ENCODE assay signal across 18 cellular contexts in the genomic region with DNA sequence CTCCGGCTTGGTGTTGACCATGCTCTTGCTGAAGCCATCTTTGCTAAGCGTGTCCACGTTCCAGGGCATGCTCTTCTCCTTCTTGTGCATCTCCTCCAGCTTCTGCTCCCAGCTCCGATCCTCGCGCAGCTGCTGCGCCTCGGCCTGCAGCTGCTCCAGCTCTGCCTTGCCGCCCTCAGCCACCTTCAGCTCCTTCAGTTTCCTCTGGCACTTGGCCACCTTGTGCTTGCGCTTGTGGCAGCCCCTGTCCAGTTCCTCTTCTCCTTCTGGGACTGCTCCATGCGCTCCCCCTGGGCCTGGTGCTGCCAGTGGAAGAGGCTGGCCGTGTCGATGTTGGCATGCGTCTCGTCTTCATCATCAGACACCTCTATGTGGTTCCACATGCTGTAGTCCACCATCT.
DNase-seq lines count a peak whose midpoint lies in the region; ATAC-seq and TF ChIP-seq lines count a peak whose summit lies in the region.
"Had no signal": no experiment of that assay in that cellular context is flagged by ENCODE, and none has a peak within 500 bp of the region (broad histone marks: within the 10 kb centered on the region; RNA-seq: fewer than 3 reads in every experiment).

No MANE protein-coding gene starts in this region.

- no peak overlapping the region for H2BK12ac ChIP-seq in mesenchymal stem cell (ENCODE audit: low read length in 2 of 2)

- no peak overlapping the region for H3K14ac ChIP-seq in mesenchymal stem cell (ENCODE audit: low read length in 2 of 2)

- no peaks in the 10 kb centered on the region for H3K36me3 Mint-ChIP-seq in natural killer cell treated with Interleukin-12 subunit alpha and Interleukin-12 subunit beta and Interleukin-15 and Interleukin-18, amount 100 ng/mL, for 72 hours
- H3K36me3 Mint-ChIP-seq in natural killer cell, result no peaks in the 10 kb centered on the region
- H3K36me3 Mint-ChIP-seq in progenitor cell of endocrine pancreas (ENCODE audit: insufficient read depth), result no peaks in the 10 kb centered on the region
- H3K36me3 Mint-ChIP-seq in chondrocyte (ENCODE audit: low read depth), result no peaks in the 10 kb centered on the region
- H3K36me3 Mint-ChIP-seq: CD8-positive, alpha-beta T cell had no signal

- H3K4ac ChIP-seq in mesenchymal stem cell (ENCODE audit: low read depth in 1 of 2, low read length in 2 of 2), result no peak overlapping the region

- H3K79me1 ChIP-seq in mesenchymal stem cell (replicated peaks; ENCODE audit: low read length, poor library complexity, severe bottlenecking), result no peaks in the 10 kb centered on the region

- H3K4me3 ChIP-seq in mesenchymal stem cell (ENCODE audit: insufficient read depth in 1 of 2, low read depth in 1 of 2, low read length in 2 of 2) (no peak overlapping the region), BE2C (ENCODE audit: low read depth, low read length) (no peak overlapping the region)
- H3K4me3 ChIP-seq: BLaER1 treated with 17β-estradiol and CSF1 and Interleukin-3, amounts not matched to agents 10 nM and 100 nM had no signal

- H3K9me3 ChIP-seq in mesenchymal stem cell (ENCODE audit: control insufficient read depth, low read length) (no peaks in the 10 kb centered on the region), BE2C (no peaks in the 10 kb centered on the region; the same call in none of the 2 replicates)
- H3K9me3 ChIP-seq: Caco-2 had no signal

- H2BK120ac ChIP-seq in mesenchymal stem cell (ENCODE audit: low read depth, low read length), result no peak overlapping the region

- no peak overlapping the region for H3K18ac ChIP-seq in mesenchymal stem cell (ENCODE audit: low read depth in 1 of 2, low read length in 2 of 2)

- no peak overlapping the region for H3K4me2 ChIP-seq in mesenchymal stem cell (ENCODE audit: low read length, poor library complexity, severe bottlenecking)
- H3K4me2 ChIP-seq: BLaER1 treated with 17β-estradiol and CSF1 and Interleukin-3, amounts not matched to agents 10 nM and 100 nM had no signal

- H3K27ac Mint-ChIP-seq in natural killer cell treated with Interleukin-12 subunit alpha and Interleukin-12 subunit beta and Interleukin-15 and Interleukin-18, amount 100 ng/mL, for 72 hours, result no peak overlapping the region
- H3K27ac Mint-ChIP-seq in natural killer cell (no peak overlapping the region), progenitor cell of endocrine pancreas (peak overlapping the region; percentile 41), chondrocyte (ENCODE audit: unreplicated experiment) (no peak overlapping the region)
- H3K27ac Mint-ChIP-seq: CD4-positive, alpha-beta T cell; CD8-positive, alpha-beta T cell had no signal

- no peak overlapping the region for H3K9ac ChIP-seq in mesenchymal stem cell (ENCODE audit: low read length)
- H3K9ac ChIP-seq: BLaER1 treated with 17β-estradiol and CSF1 and Interleukin-3, amounts not matched to agents 10 nM and 100 nM had no signal

- H3K4me1 Mint-ChIP-seq in natural killer cell treated with Interleukin-12 subunit alpha and Interleukin-12 subunit beta and Interleukin-15 and Interleukin-18, amount 100 ng/mL, for 72 hours (ENCODE audit: low read depth in 2 of 2), result no peaks in the 10 kb centered on the region
- no peaks in the 10 kb centered on the region for H3K4me1 Mint-ChIP-seq in natural killer cell
- H3K4me1 Mint-ChIP-seq in progenitor cell of endocrine pancreas (ENCODE audit: low read depth), result no peaks in the 10 kb centered on the region
- peaks cover 9% of the 10 kb centered on the region for H3K4me1 Mint-ChIP-seq in chondrocyte (ENCODE audit: low read depth)

- H3K4me1 ChIP-seq in mesenchymal stem cell (ENCODE audit: control insufficient read depth, insufficient read depth, low read depth, low read length) (no peaks in the 10 kb centered on the region), BE2C (peaks cover 9% of the 10 kb centered on the region)

- no peak overlapping the region for H2BK15ac ChIP-seq in mesenchymal stem cell (ENCODE audit: low read depth, poor library complexity, severe bottlenecking)

- no peak overlapping the region for H3K27ac ChIP-seq in mesenchymal stem cell (ENCODE audit: low read length, poor library complexity, severe bottlenecking)
- H3K27ac ChIP-seq: BLaER1 treated with 17β-estradiol and CSF1 and Interleukin-3, amounts not matched to agents 10 nM and 100 nM; C4-2B had no signal

- H3K36me3 ChIP-seq in mesenchymal stem cell (ENCODE audit: control insufficient read depth in 1 of 2, insufficient read depth in 2 of 2, low read depth in 1 of 2, low read length in 2 of 2), result no peaks in the 10 kb centered on the region
- H3K36me3 ChIP-seq in BE2C, result no peaks in the 10 kb centered on the region
- H3K36me3 ChIP-seq: BLaER1 treated with 17β-estradiol and CSF1 and Interleukin-3, amounts not matched to agents 10 nM and 100 nM had no signal

- WGBS in mesenchymal stem cell, result 87% methylated on average over 15 of the region's 15 CpGs

- TF ChIP-seq CTCF in natural killer cell (IDR thresholded peaks at IDR 0.05) (no peak), progenitor cell of endocrine pancreas (IDR thresholded peaks at IDR 0.05; ENCODE audit: unreplicated experiment) (no peak), BE2C (IDR thresholded peaks at IDR 0.05; ENCODE audit: low read depth, low read length) (no peak), chondrocyte (IDR thresholded peaks at IDR 0.05) (no peak)

- no peak for DNase-seq in natural killer cell treated with Interleukin-12 subunit alpha and Interleukin-12 subunit beta and Interleukin-15 and Interleukin-18, amount 100 ng/mL, for 72 hours (ENCODE audit: low spot score)
- DNase-seq in natural killer cell, result no peak
- DNase-seq in NCI-H2029 treated with DMSO at 0.1 percent for 48 hours (lab: John Stamatoyannopoulos, UW), result peak; percentile 12
- no peak for DNase-seq in mesenchymal stem cell
- DNase-seq in progenitor cell of endocrine pancreas (ENCODE audit: low spot score, unreplicated experiment), result no peak
- no peak for DNase-seq in SHP77 treated with DMSO at 0.1 percent for 48 hours (lab: John Stamatoyannopoulos, UW)
- no peak for DNase-seq in BE2C
- DNase-seq in chondrocyte (ENCODE audit: low spot score), result no peak
- DNase-seq: 8988T; ACHN; Caco-2; Calu3; CD4-positive, alpha-beta T cell; CD8-positive, alpha-beta T cell; DMS79 treated with DMSO at 0.1 percent for 48 hours; GF-D8 had no signal

- no peak overlapping the region for H3K4me3 Mint-ChIP-seq in natural killer cell treated with Interleukin-12 subunit alpha and Interleukin-12 subunit beta and Interleukin-15 and Interleukin-18, amount 100 ng/mL, for 72 hours
- H3K4me3 Mint-ChIP-seq in natural killer cell (no peak overlapping the region), progenitor cell of endocrine pancreas (ENCODE audit: low read depth) (no peak overlapping the region), chondrocyte (ENCODE audit: unreplicated experiment) (no peak overlapping the region)
- H3K4me3 Mint-ChIP-seq: CD4-positive, alpha-beta T cell; CD8-positive, alpha-beta T cell had no signal

- H2AFZ ChIP-seq in mesenchymal stem cell (ENCODE audit: low read depth, low read length), result no peak overlapping the region

- peak; percentile 6 to 50 for ATAC-seq in natural killer cell treated with Interleukin-12 subunit alpha and Interleukin-12 subunit beta and Interleukin-15 and Interleukin-18, amount 100 ng/mL, for 72 hours
- ATAC-seq in natural killer cell, result no peak
- ATAC-seq: CD8-positive, alpha-beta T cell had no signal

- H2BK5ac ChIP-seq in mesenchymal stem cell (ENCODE audit: low read depth, low read length, poor library complexity, severe bottlenecking), result no peak overlapping the region

- H3K9me3 Mint-ChIP-seq in natural killer cell treated with Interleukin-12 subunit alpha and Interleukin-12 subunit beta and Interleukin-15 and Interleukin-18, amount 100 ng/mL, for 72 hours, result no peaks in the 10 kb centered on the region
- H3K9me3 Mint-ChIP-seq in natural killer cell (no peaks in the 10 kb centered on the region), progenitor cell of endocrine pancreas (ENCODE audit: low read depth) (peaks cover 2% of the 10 kb centered on the region), chondrocyte (ENCODE audit: low read depth) (peaks cover 9% of the 10 kb centered on the region)
- H3K9me3 Mint-ChIP-seq: CD4-positive, alpha-beta T cell had no signal

- intact Hi-C loops in natural killer cell (cut with micrococcal nuclease), result no loop called here

- H4K8ac ChIP-seq in mesenchymal stem cell (ENCODE audit: low read length), result no peak overlapping the region

- H3K27me3 ChIP-seq in mesenchymal stem cell (ENCODE audit: control insufficient read depth in 1 of 2, insufficient read depth in 1 of 2, low read length in 2 of 2) (peaks cover 0 to 5% of the 10 kb centered on the region in 2 experiments), BE2C (no peaks in the 10 kb centered on the region)

- no peak overlapping the region for H2AK5ac ChIP-seq in mesenchymal stem cell (ENCODE audit: low read length, severe bottlenecking)

- peak overlapping the region; percentile 50 for H4K91ac ChIP-seq in mesenchymal stem cell (ENCODE audit: low read length)

- peaks cover 13 to 36% of the 10 kb centered on the region in 2 donors for H3K27me3 Mint-ChIP-seq in natural killer cell treated with Interleukin-12 subunit alpha and Interleukin-12 subunit beta and Interleukin-15 and Interleukin-18, amount 100 ng/mL, for 72 hours
- peaks cover 28 to 42% of the 10 kb centered on the region in 2 donors for H3K27me3 Mint-ChIP-seq in natural killer cell (ENCODE audit: low read depth in 2 of 2)
- H3K27me3 Mint-ChIP-seq in progenitor cell of endocrine pancreas, result no peaks in the 10 kb centered on the region
- H3K27me3 Mint-ChIP-seq in chondrocyte (ENCODE audit: low read depth), result no peaks in the 10 kb centered on the region

- no peak overlapping the region for H3K23ac ChIP-seq in mesenchymal stem cell (ENCODE audit: low read length in 2 of 2)

Comparison
In these comparisons a context has a peak if more than half of its experiments do, and no peak if none do; other contexts are left out.
1. ATAC-seq: peak in natural killer cell treated with Interleukin-12 subunit alpha and Interleukin-12 subunit beta and Interleukin-15 and Interleukin-18, amount 100 ng/mL, for 72 hours (2 of 2); none in natural killer cell (0 of 3).